9 cellular contexts compared by ENCODE assay signal in the genomic region with DNA sequence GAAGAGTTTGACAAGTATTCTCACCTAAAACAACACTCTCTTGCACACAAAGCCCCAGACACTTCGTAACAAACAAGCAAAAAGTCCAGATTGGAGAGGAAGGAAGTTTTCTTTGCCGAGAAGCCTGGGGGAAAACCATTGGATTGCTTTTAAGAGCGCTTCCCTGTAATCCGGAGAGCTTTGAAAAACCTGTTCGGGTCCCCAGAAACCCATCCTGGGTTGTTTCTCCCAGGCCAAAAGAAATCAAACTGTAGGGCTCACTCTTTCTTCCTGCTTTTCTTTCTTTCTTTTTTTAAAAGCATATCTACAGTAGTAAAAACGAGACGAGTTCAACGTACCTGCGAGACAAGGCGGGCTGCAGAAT. TPM values are rescaled to one million over a fixed set of nuclear protein-coding genes. Genes with fewer than 3 reads are reported as not detected.
DNase-seq lines count a peak whose midpoint lies in the region; ATAC-seq lines count a peak whose summit lies in the region.
"Had no signal": no experiment of that assay in that cellular context is flagged by ENCODE, and none has a peak within 500 bp of the region (broad histone marks: within the 10 kb centered on the region; RNA-seq: fewer than 3 reads in every experiment).

No MANE protein-coding gene starts in this region.

- peaks cover 9 to 15% of the 10 kb centered on the region in 2 donors for H3K4me1 ChIP-seq in esophagus (ENCODE audit: control insufficient read depth in 2 of 2, insufficient read depth in 2 of 2, low read length in 1 of 2)

- DNase-seq in NCI-H1092 treated with DMSO at 0.1 percent for 48 hours (lab: John Stamatoyannopoulos, UW) (peak; percentile 67), NCI-H1092 (lab: John Stamatoyannopoulos, UW) (no peak), T-cell (no peak), retina (peak; percentile 58), OCI-M2 (lab: John Stamatoyannopoulos, UW; ENCODE audit: unreplicated experiment) (no peak), Ammon's horn (ENCODE audit: low spot score) (no peak)
- DNase-seq: sigmoid colon had no signal

- ATAC-seq in T-cell (replicated peaks in 1 of 4) = no peak
- no peak for ATAC-seq in GM19023 (IDR thresholded peaks at IDR 0.05; ENCODE audit: unreplicated experiment)

- peaks cover 3% of the 10 kb centered on the region for H3K36me3 Mint-ChIP-seq in T-cell

- CTCF ChIA-PET in T-cell (lab: Charles Lee) = no interaction called here

- H3K9me3 ChIP-seq in esophagus (ENCODE audit: control insufficient read depth in 2 of 2, insufficient read depth in 1 of 2, low read depth in 1 of 2, low read length in 1 of 2) = peaks cover 7 to 13% of the 10 kb centered on the region in 2 donors
- H3K9me3 ChIP-seq: sigmoid colon had no signal

- H3K36me3 ChIP-seq in esophagus (ENCODE audit: control insufficient read depth in 2 of 2, insufficient read depth in 2 of 2, low read length in 1 of 2) = no peaks in the 10 kb centered on the region
- H3K36me3 ChIP-seq: sigmoid colon had no signal

- no peak overlapping the region for H3K27ac ChIP-seq in esophagus (ENCODE audit: low read depth in 2 of 2, low read length in 1 of 2)
- H3K27ac ChIP-seq: sigmoid colon had no signal

- H3K4me3 Mint-ChIP-seq in T-cell = peak overlapping the region; percentile 49 to 79 (median 57)

- peaks cover 59 to 71% of the 10 kb centered on the region in 2 donors for H3K27me3 Mint-ChIP-seq in T-cell

- peak overlapping the region in 1 of 2 donors; percentile 36 for H3K27ac Mint-ChIP-seq in T-cell

- H3K27me3 ChIP-seq in esophagus (ENCODE audit: control insufficient read depth in 1 of 2, insufficient read depth in 2 of 2, low read length in 2 of 2) = peaks cover 0 to 52% of the 10 kb centered on the region in 2 donors

- 8 to 9% methylated on average over 10 of the region's 10 CpGs for WGBS in esophagus, 2 donors

- POLR2A ChIA-PET in T-cell (lab: Charles Lee) = no interaction called here

- peaks cover 5 to 14% (median 6%) of the 10 kb centered on the region in 3 donors for H3K9me3 Mint-ChIP-seq in T-cell

- H3K4me1 Mint-ChIP-seq in T-cell = peaks cover 23 to 26% (median 26%) of the 10 kb centered on the region in 3 donors

- peak overlapping the region; percentile 14 to 59 for H3K4me3 ChIP-seq in esophagus (ENCODE audit: low read depth in 1 of 2, low read length in 2 of 2)

RNA-seq across cellular contexts. Expression of a gene that starts 0.7 kb away (rescaled TPM):
- total RNA-seq in T-cell = under 1 TPM in 1 of 5 donors, not detected in 4; 0.18 TPM
- not detected for polyA plus RNA-seq in esophagus
- total RNA-seq: sigmoid colon had no signal
- polyA plus RNA-seq: sigmoid colon had no signal

Comparison
In these comparisons a context has a peak if more than half of its experiments do, and no peak if none do; other contexts are left out.
1. DNase-seq: peak in NCI-H1092 treated with DMSO at 0.1 percent for 48 hours (single experiment) and retina (single experiment); none in NCI-H1092 (single experiment), T-cell (0 of 34), OCI-M2 (single experiment) and Ammon's horn (single experiment).